Comparison of ENCODE assay signal across 15 cellular contexts in the genomic region with DNA sequence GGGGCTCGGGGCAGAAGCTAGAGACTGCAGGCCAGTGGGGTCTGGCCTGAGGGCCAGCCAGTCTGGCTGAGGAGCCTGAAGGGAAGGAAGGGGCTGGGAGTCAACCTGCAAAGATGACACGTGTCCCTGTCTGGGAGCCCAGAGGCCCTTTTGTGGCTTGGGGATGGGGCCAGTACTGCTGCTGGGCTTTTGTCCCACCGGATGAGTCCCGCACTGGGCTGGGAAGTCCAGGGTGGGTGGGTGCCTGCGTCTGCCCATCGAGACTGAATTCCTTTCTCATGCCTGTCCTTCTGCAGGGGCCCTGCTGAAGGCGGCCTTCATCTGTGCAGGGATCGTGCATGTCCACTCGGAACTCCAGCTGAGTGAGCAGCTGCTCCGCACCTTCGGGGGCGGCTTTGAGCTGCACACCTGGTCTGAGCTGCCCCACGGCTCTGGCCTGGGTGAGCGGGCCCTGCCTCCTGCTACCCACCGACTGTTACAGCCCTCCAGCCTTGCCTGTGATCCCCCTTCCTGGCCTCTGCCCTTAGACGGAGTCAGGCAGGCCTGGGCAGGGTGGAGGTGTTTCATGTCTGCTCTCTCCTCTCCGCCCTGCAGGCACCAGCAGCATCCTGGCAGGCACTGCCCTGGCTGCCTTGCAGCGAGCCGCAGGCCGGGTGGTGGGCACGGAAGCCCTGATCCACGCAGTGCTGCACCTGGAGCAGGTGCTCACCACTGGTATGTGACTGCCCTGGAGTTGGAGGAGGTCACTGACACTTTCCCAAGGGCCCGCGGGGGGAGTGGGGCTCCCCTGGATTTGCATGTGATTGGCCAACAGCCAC. TPM values are rescaled to one million over a fixed set of nuclear protein-coding genes. Genes with fewer than 3 reads are reported as not detected.
DNase-seq lines count a peak whose midpoint lies in the region; ATAC-seq and TF ChIP-seq lines count a peak whose summit lies in the region.
"Had no signal": no experiment of that assay in that cellular context is flagged by ENCODE, and none has a peak within 500 bp of the region (broad histone marks: within the 10 kb centered on the region; RNA-seq: fewer than 3 reads in every experiment).

No MANE protein-coding gene starts in this region.

- H4K91ac ChIP-seq in mesenchymal stem cell (ENCODE audit: low read length): peak overlapping the region; percentile 43

- no peak overlapping the region for H3K14ac ChIP-seq in mesenchymal stem cell (ENCODE audit: low read length in 2 of 2)

- H3K4me2 ChIP-seq in PC-9 (no peak overlapping the region), mesenchymal stem cell (ENCODE audit: low read length, poor library complexity, severe bottlenecking) (no peak overlapping the region)

- WGBS in mesenchymal stem cell: 89% methylated on average over 24 of the region's 24 CpGs

- peaks cover 32% of the 10 kb centered on the region for H3K4me1 Mint-ChIP-seq in activated CD4-positive, alpha-beta memory T cell treated with anti-CD3 and anti-CD28 coated beads, Interleukin-2, amount 10 ng/mL, durations not matched to agents 7 days and 5 days
- H3K4me1 Mint-ChIP-seq in activated CD4-positive, alpha-beta memory T cell treated with anti-CD3 and anti-CD28 coated beads for 36 hours (ENCODE audit: low read depth): peaks cover 25% of the 10 kb centered on the region

- CTCF ChIA-PET in activated CD4-positive, alpha-beta memory T cell treated with anti-CD3 and anti-CD28 coated beads, Interleukin-2, amount 10 ng/mL, durations not matched to agents 7 days and 5 days (lab: Charles Lee): no interaction called here
- CTCF ChIA-PET in activated CD4-positive, alpha-beta memory T cell treated with anti-CD3 and anti-CD28 coated beads for 36 hours (lab: Charles Lee): interaction anchor here (1.0 kb wide), 1 partner anchor 36 kb away, joined by 3 read pairs; a partner anchor contains a TSS
- CTCF ChIA-PET in PC-9 (lab: Charles Lee): no interaction called here

- no TSS peak for BruUV-seq in PC-9 (replicated peaks; lab: Mats Ljungman, UMichigan)

- no peak overlapping the region for H2BK12ac ChIP-seq in mesenchymal stem cell (ENCODE audit: low read length in 2 of 2)

- H3K4me1 ChIP-seq in PC-9 (replicated peaks; ENCODE audit: insufficient read depth) (peaks cover 30% of the 10 kb centered on the region), mesenchymal stem cell (ENCODE audit: control insufficient read depth, insufficient read depth, low read depth, low read length) (peaks cover 41% of the 10 kb centered on the region)

- peaks cover 17% of the 10 kb centered on the region for H3F3A ChIP-seq in PC-9 (ENCODE audit: insufficient read depth, low read depth)

- no peak overlapping the region for H3K4me3 ChIP-seq in PC-9
- no peak overlapping the region for H3K4me3 ChIP-seq in mesenchymal stem cell (ENCODE audit: insufficient read depth in 1 of 2, low read depth in 1 of 2, low read length in 2 of 2)
- H3K4me3 ChIP-seq: coronary artery, MG63, psoas muscle, SK-N-MC had no signal

- no peak overlapping the region for H3K9ac ChIP-seq in mesenchymal stem cell (ENCODE audit: low read length)

- H3K27me3 Mint-ChIP-seq in activated CD4-positive, alpha-beta memory T cell treated with anti-CD3 and anti-CD28 coated beads, Interleukin-2, amount 10 ng/mL, durations not matched to agents 7 days and 5 days: no peaks in the 10 kb centered on the region
- H3K27me3 Mint-ChIP-seq in activated CD4-positive, alpha-beta memory T cell treated with anti-CD3 and anti-CD28 coated beads for 36 hours: no peaks in the 10 kb centered on the region
- H3K27me3 Mint-ChIP-seq: CD4-positive, alpha-beta T cell; naive thymus-derived CD8-positive, alpha-beta T cell had no signal

- no peaks in the 10 kb centered on the region for H3K9me3 ChIP-seq in PC-9 (ENCODE audit: insufficient read depth, low read depth)
- H3K9me3 ChIP-seq in mesenchymal stem cell (ENCODE audit: control insufficient read depth, low read length): no peaks in the 10 kb centered on the region
- H3K9me3 ChIP-seq: MG63, psoas muscle had no signal

- no peak overlapping the region for H3K4me3 Mint-ChIP-seq in activated CD4-positive, alpha-beta memory T cell treated with anti-CD3 and anti-CD28 coated beads, Interleukin-2, amount 10 ng/mL, durations not matched to agents 7 days and 5 days
- no peak overlapping the region for H3K4me3 Mint-ChIP-seq in activated CD4-positive, alpha-beta memory T cell treated with anti-CD3 and anti-CD28 coated beads for 36 hours
- H3K4me3 Mint-ChIP-seq: CD4-positive, alpha-beta T cell; naive thymus-derived CD8-positive, alpha-beta T cell had no signal

- no peaks in the 10 kb centered on the region for H3K9me3 Mint-ChIP-seq in activated CD4-positive, alpha-beta memory T cell treated with anti-CD3 and anti-CD28 coated beads, Interleukin-2, amount 10 ng/mL, durations not matched to agents 7 days and 5 days
- H3K9me3 Mint-ChIP-seq in activated CD4-positive, alpha-beta memory T cell treated with anti-CD3 and anti-CD28 coated beads for 36 hours: no peaks in the 10 kb centered on the region
- H3K9me3 Mint-ChIP-seq: CD4-positive, alpha-beta T cell; naive thymus-derived CD8-positive, alpha-beta T cell had no signal

- no peak overlapping the region for H3K23ac ChIP-seq in mesenchymal stem cell (ENCODE audit: low read length in 2 of 2)

- H3K36me3 ChIP-seq in PC-9 (ENCODE audit: low read depth): 0 out of 2 replicates have a peak, but pooled peaks cover 3% of the 10 kb centered on the region
- peaks cover 28 to 72% of the 10 kb centered on the region in 2 experiments for H3K36me3 ChIP-seq in mesenchymal stem cell (ENCODE audit: control insufficient read depth in 1 of 2, insufficient read depth in 2 of 2, low read depth in 1 of 2, low read length in 2 of 2)

- POLR2A ChIA-PET in activated CD4-positive, alpha-beta memory T cell treated with anti-CD3 and anti-CD28 coated beads, Interleukin-2, amount 10 ng/mL, durations not matched to agents 7 days and 5 days (lab: Charles Lee): no interaction called here
- POLR2A ChIA-PET in activated CD4-positive, alpha-beta memory T cell treated with anti-CD3 and anti-CD28 coated beads for 36 hours (lab: Charles Lee): no interaction called here
- POLR2A ChIA-PET in PC-9 (lab: Charles Lee; ENCODE audit: unreplicated experiment): no interaction called here

- no peaks in the 10 kb centered on the region for H3K79me2 ChIP-seq in PC-9 (ENCODE audit: low read depth)

- H2AFZ ChIP-seq in PC-9: no peak overlapping the region
- H2AFZ ChIP-seq in mesenchymal stem cell (ENCODE audit: low read depth, low read length): no peak overlapping the region

- intact Hi-C loops in activated CD4-positive, alpha-beta memory T cell treated with anti-CD3 and anti-CD28 coated beads for 36 hours (cut with micrococcal nuclease): no loop called here
- intact Hi-C loops in PC-9 (cut with micrococcal nuclease; ENCODE audit: unreplicated experiment): no loop called here

- H2BK120ac ChIP-seq in mesenchymal stem cell (ENCODE audit: low read depth, low read length): no peak overlapping the region

- H2BK15ac ChIP-seq in mesenchymal stem cell (ENCODE audit: low read depth, poor library complexity, severe bottlenecking): no peak overlapping the region

- no peak for ATAC-seq in HG03521 (IDR thresholded peaks at IDR 0.05; ENCODE audit: unreplicated experiment)
- ATAC-seq in GM21423 (IDR thresholded peaks at IDR 0.05; ENCODE audit: unreplicated experiment): no peak
- ATAC-seq: naive thymus-derived CD8-positive, alpha-beta T cell had no signal

- no peak for TF ChIP-seq CTCF in PC-9 (conservative IDR thresholded peaks at IDR 0.05)

- peak overlapping the region; percentile 40; the same call in 1 of the 2 replicates for H3K27ac ChIP-seq in PC-9
- peak overlapping the region; percentile 26 for H3K27ac ChIP-seq in mesenchymal stem cell (ENCODE audit: low read length, poor library complexity, severe bottlenecking)
- H3K27ac ChIP-seq: SK-N-MC had no signal

- H3K27me3 ChIP-seq in PC-9 (ENCODE audit: insufficient read depth, low read depth) (no peaks in the 10 kb centered on the region), mesenchymal stem cell (ENCODE audit: control insufficient read depth in 1 of 2, insufficient read depth in 1 of 2, low read length in 2 of 2) (no peaks in the 10 kb centered on the region)
- H3K27me3 ChIP-seq: MG63 had no signal

- peak overlapping the region in 1 of 2 experiments; percentile 46 for H3K4ac ChIP-seq in mesenchymal stem cell (ENCODE audit: low read depth in 1 of 2, low read length in 2 of 2)

- H3K27ac Mint-ChIP-seq in activated CD4-positive, alpha-beta memory T cell treated with anti-CD3 and anti-CD28 coated beads, Interleukin-2, amount 10 ng/mL, durations not matched to agents 7 days and 5 days: peak overlapping the region; percentile 40
- no peak overlapping the region for H3K27ac Mint-ChIP-seq in activated CD4-positive, alpha-beta memory T cell treated with anti-CD3 and anti-CD28 coated beads for 36 hours
- H3K27ac Mint-ChIP-seq: CD4-positive, alpha-beta T cell; naive thymus-derived CD8-positive, alpha-beta T cell had no signal

- H4K8ac ChIP-seq in mesenchymal stem cell (ENCODE audit: low read length): peak overlapping the region; percentile 27

- H4K20me1 ChIP-seq in PC-9 (ENCODE audit: insufficient read depth): no peaks in the 10 kb centered on the region

- H2BK5ac ChIP-seq in mesenchymal stem cell (ENCODE audit: low read depth, low read length, poor library complexity, severe bottlenecking): no peak overlapping the region

- H3K18ac ChIP-seq in mesenchymal stem cell (ENCODE audit: low read depth in 1 of 2, low read length in 2 of 2): no peak overlapping the region

- H3K9me2 ChIP-seq in PC-9 (ENCODE audit: insufficient read depth): no peaks in the 10 kb centered on the region

- peaks cover 19% of the 10 kb centered on the region for H3K36me3 Mint-ChIP-seq in activated CD4-positive, alpha-beta memory T cell treated with anti-CD3 and anti-CD28 coated beads, Interleukin-2, amount 10 ng/mL, durations not matched to agents 7 days and 5 days (ENCODE audit: low read depth)
- peaks cover 2% of the 10 kb centered on the region for H3K36me3 Mint-ChIP-seq in activated CD4-positive, alpha-beta memory T cell treated with anti-CD3 and anti-CD28 coated beads for 36 hours

- H3K79me1 ChIP-seq in mesenchymal stem cell (replicated peaks; ENCODE audit: low read length, poor library complexity, severe bottlenecking): no peaks in the 10 kb centered on the region

- H2AK5ac ChIP-seq in mesenchymal stem cell (ENCODE audit: low read length, severe bottlenecking): peak overlapping the region; percentile 77

- DNase-seq in activated CD4-positive, alpha-beta memory T cell treated with anti-CD3 and anti-CD28 coated beads, Interleukin-2, amount 10 ng/mL, durations not matched to agents 7 days and 5 days: no peak
- DNase-seq in activated CD4-positive, alpha-beta memory T cell treated with anti-CD3 and anti-CD28 coated beads for 36 hours: no peak
- DNase-seq in PC-9 (peak in 1 of 2 experiments; percentile 15), mesenchymal stem cell (no peak)
- DNase-seq: ACHN; CD4-positive, alpha-beta T cell; MG63; naive thymus-derived CD8-positive, alpha-beta T cell; NCI-H187; NCI-H510A; psoas muscle had no signal

RNA-seq across cellular contexts. Expression of a gene that starts 20.9 kb away (rescaled TPM):
- total RNA-seq in activated CD4-positive, alpha-beta memory T cell treated with anti-CD3 and anti-CD28 coated beads, Interleukin-2, amount 10 ng/mL, durations not matched to agents 7 days and 5 days: 10 to 100 TPM; 17.3 to 17.4 TPM
- 10 to 100 TPM; 13.1 to 14.0 TPM for total RNA-seq in activated CD4-positive, alpha-beta memory T cell treated with anti-CD3 and anti-CD28 coated beads for 36 hours
- 17.0 and 19.3 TPM in 2 replicates for total RNA-seq in PC-9 (2021)
- 3.7 TPM for polyA plus RNA-seq in mesenchymal stem cell (2013, experiment 1 of 2)
- 3.7 TPM for polyA plus RNA-seq in mesenchymal stem cell (2013, experiment 2 of 2)

RNA-seq across cellular contexts. Expression of a gene that starts 36.4 kb away (rescaled TPM):
- total RNA-seq in activated CD4-positive, alpha-beta memory T cell treated with anti-CD3 and anti-CD28 coated beads, Interleukin-2, amount 10 ng/mL, durations not matched to agents 7 days and 5 days: 10 to 100 TPM; 21.6 to 22.7 TPM
- 10 to 100 TPM; 16.7 to 17.3 TPM for total RNA-seq in activated CD4-positive, alpha-beta memory T cell treated with anti-CD3 and anti-CD28 coated beads for 36 hours
- 9.7 and 13.7 TPM in 2 replicates for total RNA-seq in PC-9 (2021)
- polyA plus RNA-seq in mesenchymal stem cell (2013, experiment 1 of 2): 52.5 TPM
- polyA plus RNA-seq in mesenchymal stem cell (2013, experiment 2 of 2): 48.9 TPM

RNA-seq across cellular contexts. Expression of a gene that starts 48.1 kb away (rescaled TPM):
- 10 to 100 TPM; 71.2 to 71.4 TPM for total RNA-seq in activated CD4-positive, alpha-beta memory T cell treated with anti-CD3 and anti-CD28 coated beads, Interleukin-2, amount 10 ng/mL, durations not matched to agents 7 days and 5 days
- 10 to 100 TPM; 35.9 to 40.2 TPM for total RNA-seq in activated CD4-positive, alpha-beta memory T cell treated with anti-CD3 and anti-CD28 coated beads for 36 hours
- total RNA-seq in PC-9 (2021): 54.2 and 61.1 TPM in 2 replicates
- polyA plus RNA-seq in mesenchymal stem cell (2013, experiment 1 of 2): 31.1 TPM
- polyA plus RNA-seq in mesenchymal stem cell (2013, experiment 2 of 2): 32.7 TPM

RNA-seq across cellular contexts. Expression of a gene that starts 48.4 kb away (rescaled TPM):
- 100 to 1,000 TPM; 329 to 332 TPM for total RNA-seq in activated CD4-positive, alpha-beta memory T cell treated with anti-CD3 and anti-CD28 coated beads, Interleukin-2, amount 10 ng/mL, durations not matched to agents 7 days and 5 days
- total RNA-seq in activated CD4-positive, alpha-beta memory T cell treated with anti-CD3 and anti-CD28 coated beads for 36 hours: 100 to 1,000 TPM; 450 to 453 TPM
- 326 and 339 TPM in 2 replicates for total RNA-seq in PC-9 (2021)
- 72.0 TPM for polyA plus RNA-seq in mesenchymal stem cell (2013, experiment 1 of 2)
- polyA plus RNA-seq in mesenchymal stem cell (2013, experiment 2 of 2): 74.7 TPM
